Comparison of ENCODE assay signal across 13 cellular contexts in the genomic region with DNA sequence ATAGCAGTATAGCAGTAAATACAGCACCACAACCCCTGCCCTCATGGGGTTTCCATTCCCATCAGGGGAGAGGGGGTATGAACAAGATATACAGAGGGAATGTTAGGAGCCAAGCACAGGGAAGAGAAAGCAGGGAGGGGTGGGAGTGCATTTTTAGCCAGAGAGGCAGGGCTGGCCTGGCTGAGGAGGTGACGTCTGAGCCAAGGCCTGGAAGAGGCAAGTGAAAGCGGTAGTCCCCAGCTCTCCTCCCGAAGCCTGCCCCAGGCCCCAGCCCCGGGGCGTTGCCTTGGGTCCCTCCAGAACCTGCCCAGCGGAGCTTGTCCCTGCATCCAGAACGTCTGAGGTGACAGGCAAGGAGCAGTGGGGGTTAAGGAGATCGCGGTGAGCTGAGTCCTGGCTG. TPM values are rescaled to one million over a fixed set of nuclear protein-coding genes. Genes with fewer than 3 reads are reported as not detected.
DNase-seq lines count a peak whose midpoint lies in the region; ATAC-seq and TF ChIP-seq lines count a peak whose summit lies in the region.
"Had no signal": no experiment of that assay in that cellular context is flagged by ENCODE, and none has a peak within 500 bp of the region (broad histone marks: within the 10 kb centered on the region; RNA-seq: fewer than 3 reads in every experiment).

No MANE protein-coding gene starts in this region.

- BruUV-seq in IMR-90 (replicated peaks; lab: Mats Ljungman, UMichigan) = no TSS peak

- no peaks in the 10 kb centered on the region for H3K36me3 ChIP-seq in CD4-positive, CD25-positive, alpha-beta regulatory T cell (ENCODE audit: control insufficient read depth, insufficient read depth, low read length)
- H3K36me3 ChIP-seq in IMR-90 (ENCODE audit: control insufficient read depth, insufficient read depth, low read length) (no peaks in the 10 kb centered on the region), endodermal cell (ENCODE audit: control insufficient read depth, insufficient read depth, low read length) (no peaks in the 10 kb centered on the region)
- H3K36me3 ChIP-seq: BE2C had no signal

- H3K9me3 ChIP-seq in CD4-positive, CD25-positive, alpha-beta regulatory T cell (ENCODE audit: control insufficient read depth in 2 of 2, low read length in 2 of 2) = no peaks in the 10 kb centered on the region
- H3K9me3 ChIP-seq in IMR-90 (ENCODE audit: control insufficient read depth, insufficient read depth, low read length) (no peaks in the 10 kb centered on the region), endodermal cell (ENCODE audit: control insufficient read depth, low read length) (no peaks in the 10 kb centered on the region)
- H3K9me3 ChIP-seq: BE2C had no signal

- peak overlapping the region; percentile 37 for H3K4me3 ChIP-seq in CD4-positive, CD25-positive, alpha-beta regulatory T cell (ENCODE audit: low read depth, low read length)
- H3K4me3 ChIP-seq in IMR-90 (ENCODE audit: insufficient read depth, low read depth, low read length) = no peak overlapping the region
- H3K4me3 ChIP-seq in endodermal cell (ENCODE audit: low read length) = no peak overlapping the region
- H3K4me3 ChIP-seq: smooth muscle cell had no signal

- peaks cover 6 to 40% (median 24%) of the 10 kb centered on the region in 4 donors for H3K4me1 Mint-ChIP-seq in CD4-positive, CD25-positive, alpha-beta regulatory T cell
- H3K4me1 Mint-ChIP-seq in effector memory CD8-positive, alpha-beta T cell (ENCODE audit: low read depth in 2 of 2) = peaks cover 29 to 35% of the 10 kb centered on the region in 2 donors
- no peaks in the 10 kb centered on the region for H3K4me1 Mint-ChIP-seq in progenitor cell of endocrine pancreas (ENCODE audit: low read depth)
- H3K4me1 Mint-ChIP-seq in endodermal cell = peaks cover 8% of the 10 kb centered on the region

- no peak for TF ChIP-seq POLR2A in IMR-90 (IDR thresholded peaks at IDR 0.05; ENCODE audit: low read depth, low read length)

- no peak for TF ChIP-seq RAD21 in IMR-90 (IDR thresholded peaks at IDR 0.05; ENCODE audit: low read length)

- peak overlapping the region; percentile 23 for H2AK9ac ChIP-seq in IMR-90 (replicated peaks; ENCODE audit: low read depth, low read length, poor library complexity)

- H2BK5ac ChIP-seq in IMR-90 (ENCODE audit: low read depth, low read length, poor library complexity, severe bottlenecking) = no peak overlapping the region

- H2BK120ac ChIP-seq in IMR-90 (ENCODE audit: low read depth, low read length) = peak overlapping the region; percentile 25; the same call in 1 of the 2 replicates

- peaks cover 30% of the 10 kb centered on the region for H3K4me1 ChIP-seq in CD4-positive, CD25-positive, alpha-beta regulatory T cell (ENCODE audit: control insufficient read depth, insufficient read depth, low read length, poor library complexity, severe bottlenecking)
- peaks cover 17% of the 10 kb centered on the region for H3K4me1 ChIP-seq in IMR-90 (ENCODE audit: control insufficient read depth, insufficient read depth, low read length)
- H3K4me1 ChIP-seq in endodermal cell (ENCODE audit: control insufficient read depth, insufficient read depth, low read length) = no peaks in the 10 kb centered on the region

- POLR2A ChIA-PET in IMR-90 (lab: Charles Lee; ENCODE audit: unreplicated experiment) = no interaction called here

- H3K4me2 ChIP-seq in IMR-90 (ENCODE audit: low read depth, low read length) = no peak overlapping the region
- H3K4me2 ChIP-seq: smooth muscle cell had no signal

- H3K4ac ChIP-seq in IMR-90 (ENCODE audit: low read depth, low read length) = peak overlapping the region; percentile 64

- H3K14ac ChIP-seq in IMR-90 (replicated peaks; ENCODE audit: low read depth, low read length) = no peak overlapping the region

- H3K56ac ChIP-seq in IMR-90 (ENCODE audit: extremely low read depth, insufficient read depth, low read length) = no peak overlapping the region

- H3K27me3 ChIP-seq in CD4-positive, CD25-positive, alpha-beta regulatory T cell (ENCODE audit: control insufficient read depth, insufficient read depth, low read length) = no peaks in the 10 kb centered on the region
- H3K27me3 ChIP-seq in IMR-90 (ENCODE audit: control insufficient read depth, insufficient read depth, low read length) (no peaks in the 10 kb centered on the region), endodermal cell (ENCODE audit: control insufficient read depth, insufficient read depth, low read length, poor library complexity, severe bottlenecking) (no peaks in the 10 kb centered on the region)
- H3K27me3 ChIP-seq: BE2C had no signal

- in situ Hi-C loops in IMR-90 (cut with MboI; ENCODE audit: low sequenced_read_pairs) = no loop called here

- H4K5ac ChIP-seq in IMR-90 (ENCODE audit: low read depth, low read length) = peak overlapping the region; percentile 13; the same call in 1 of the 2 replicates

- TF ChIP-seq CTCF in IMR-90 (conservative IDR thresholded peaks at IDR 0.05; ENCODE audit: low read depth, low read length) = no peak
- no peak for TF ChIP-seq CTCF in progenitor cell of endocrine pancreas (IDR thresholded peaks at IDR 0.05; ENCODE audit: unreplicated experiment)
- no peak for TF ChIP-seq CTCF in endodermal cell (conservative IDR thresholded peaks at IDR 0.05)

- peak overlapping the region; percentile 62 to 85 (median 77) for H3K27ac Mint-ChIP-seq in CD4-positive, CD25-positive, alpha-beta regulatory T cell
- H3K27ac Mint-ChIP-seq in effector memory CD8-positive, alpha-beta T cell = peak overlapping the region; percentile 91 to 93
- H3K27ac Mint-ChIP-seq in progenitor cell of endocrine pancreas (peak overlapping the region; percentile 55), endodermal cell (no peak overlapping the region)

- peak overlapping the region; percentile 22 to 67 (median 47) for H3K4me3 Mint-ChIP-seq in CD4-positive, CD25-positive, alpha-beta regulatory T cell
- H3K4me3 Mint-ChIP-seq in effector memory CD8-positive, alpha-beta T cell = peak overlapping the region; percentile 72 to 76
- H3K4me3 Mint-ChIP-seq in progenitor cell of endocrine pancreas (ENCODE audit: low read depth) (no peak overlapping the region), endodermal cell (no peak overlapping the region)
- H3K4me3 Mint-ChIP-seq: H9 had no signal

- H4K8ac ChIP-seq in IMR-90 (ENCODE audit: low read depth in 2 of 2, low read length in 2 of 2) = no peak overlapping the region; a peak in 1 of 4 replicates

- no peak for DNase-seq in CD4-positive, CD25-positive, alpha-beta regulatory T cell
- no peak for DNase-seq in IMR-90
- DNase-seq in effector memory CD8-positive, alpha-beta T cell = no peak
- DNase-seq in progenitor cell of endocrine pancreas (ENCODE audit: low spot score, unreplicated experiment) = no peak
- no peak for DNase-seq in NAMALWA (ENCODE audit: low spot score)
- DNase-seq in stimulated activated naive CD4-positive, alpha-beta T cell (lab: John Stamatoyannopoulos, UW) = no peak
- DNase-seq in SKM-1 (lab: John Stamatoyannopoulos, UW; ENCODE audit: unreplicated experiment) = no peak
- DNase-seq in endodermal cell = no peak
- DNase-seq: BE2C, H9, NCI-H2171 treated with DMSO at 0.1 percent for 48 hours, occipital lobe had no signal

- H4K20me1 ChIP-seq in IMR-90 (ENCODE audit: insufficient read depth, low read length) = no peaks in the 10 kb centered on the region

- no peak overlapping the region; the same call in 1 of the 2 replicates for H2BK20ac ChIP-seq in IMR-90 (ENCODE audit: low read depth, low read length)

- peaks cover 5% of the 10 kb centered on the region for H3K27me3 Mint-ChIP-seq in CD4-positive, CD25-positive, alpha-beta regulatory T cell
- H3K27me3 Mint-ChIP-seq in effector memory CD8-positive, alpha-beta T cell = no peaks in the 10 kb centered on the region
- peaks cover 2% of the 10 kb centered on the region for H3K27me3 Mint-ChIP-seq in progenitor cell of endocrine pancreas
- H3K27me3 Mint-ChIP-seq in endodermal cell (ENCODE audit: insufficient read depth) = no peaks in the 10 kb centered on the region

- no peak for ATAC-seq in CD4-positive, CD25-positive, alpha-beta regulatory T cell (ENCODE audit: low read depth in 2 of 2)
- ATAC-seq in IMR-90 (ENCODE audit: low read depth) = no peak
- ATAC-seq in effector memory CD8-positive, alpha-beta T cell (replicated peaks) = peak; percentile 5

- CTCF ChIA-PET in IMR-90 (lab: Yijun Ruan, JAX) = no interaction called here

- H3K27ac ChIP-seq in CD4-positive, CD25-positive, alpha-beta regulatory T cell (ENCODE audit: insufficient read depth, low read length, poor library complexity, severe bottlenecking) = no peak overlapping the region
- H3K27ac ChIP-seq in IMR-90 (ENCODE audit: insufficient read depth, low read length) (no peak overlapping the region), endodermal cell (ENCODE audit: low read depth, low read length) (no peak overlapping the region)

- H2AFZ ChIP-seq in IMR-90 (replicated peaks; ENCODE audit: low read length, poor library complexity) = no peak overlapping the region

- H3K9ac ChIP-seq in IMR-90 (ENCODE audit: low read depth, low read length) (no peak overlapping the region), endodermal cell (ENCODE audit: extremely low read depth, low read length, poor library complexity, severe bottlenecking) (no peak overlapping the region)

- H3K36me3 Mint-ChIP-seq in CD4-positive, CD25-positive, alpha-beta regulatory T cell = peaks cover 4% of the 10 kb centered on the region
- peaks cover 14% of the 10 kb centered on the region for H3K36me3 Mint-ChIP-seq in effector memory CD8-positive, alpha-beta T cell (ENCODE audit: insufficient read depth)
- H3K36me3 Mint-ChIP-seq in progenitor cell of endocrine pancreas (ENCODE audit: insufficient read depth) (no peaks in the 10 kb centered on the region), endodermal cell (ENCODE audit: low read depth) (no peaks in the 10 kb centered on the region)

- dilution Hi-C loops in IMR-90 (cut with HindIII; ENCODE audit: low sequenced_read_pairs, unreplicated experiment) = no loop called here

- H3K23ac ChIP-seq in IMR-90 (ENCODE audit: low read depth, low read length) = no peak overlapping the region; the same call in 1 of the 2 replicates

- no peak overlapping the region for H2BK15ac ChIP-seq in IMR-90 (ENCODE audit: low read depth, low read length)

- 90% methylated on average over 5 of the region's 9 CpGs; no CpG with 5 or more reads in 1 of the 2 experiments for WGBS in IMR-90 (ENCODE audit: extremely low coverage in 2 of 2, insufficient read length in 1 of 2), 2 experiments
- WGBS in endodermal cell (ENCODE audit: insufficient coverage in 1 of 2, insufficient read length in 1 of 2), 2 experiments = 89 to 95% methylated on average over 3 to 9 of the region's 9 CpGs

- no peaks in the 10 kb centered on the region for H3K9me3 Mint-ChIP-seq in CD4-positive, CD25-positive, alpha-beta regulatory T cell
- H3K9me3 Mint-ChIP-seq in effector memory CD8-positive, alpha-beta T cell = no peaks in the 10 kb centered on the region
- H3K9me3 Mint-ChIP-seq in progenitor cell of endocrine pancreas (ENCODE audit: low read depth) = no peaks in the 10 kb centered on the region
- H3K9me3 Mint-ChIP-seq in endodermal cell = no peaks in the 10 kb centered on the region
- H3K9me3 Mint-ChIP-seq: H9 had no signal

- peaks cover 13% of the 10 kb centered on the region for H3K9me1 ChIP-seq in IMR-90 (ENCODE audit: insufficient read depth, low read length)

- H3K18ac ChIP-seq in IMR-90 (ENCODE audit: low read depth, low read length) = peak overlapping the region; percentile 16; the same call in 1 of the 2 replicates

- intact Hi-C loops in IMR-90 (cut with micrococcal nuclease) = no loop called here

- H2AK5ac ChIP-seq in IMR-90 (ENCODE audit: low read depth, low read length) = peak overlapping the region; percentile 80

- peak overlapping the region; percentile 41 for H4K91ac ChIP-seq in IMR-90 (ENCODE audit: insufficient read depth, low read depth, low read length)

- H3K79me1 ChIP-seq in IMR-90 (ENCODE audit: low read depth in 1 of 2, low read length in 2 of 2) = no peaks in the 10 kb centered on the region

RNA-seq across cellular contexts. Expression of a gene that starts 45.1 kb away (rescaled TPM):
- total RNA-seq in CD4-positive, CD25-positive, alpha-beta regulatory T cell = 195 TPM
- polyA plus RNA-seq in CD4-positive, CD25-positive, alpha-beta regulatory T cell = 1 to 10 TPM; 1.9 to 3.9 (median 2.5) TPM
- total RNA-seq in IMR-90 (2012; rRNA removed) (31.4 and 32.2 TPM in 2 replicates), progenitor cell of endocrine pancreas (38.4 and 42.5 TPM in 2 replicates), endodermal cell (1 to 10 TPM; 1.4 to 3.8 TPM)
- 46.3 and 51.1 TPM in 2 replicates for polyA plus RNA-seq in IMR-90 (2012; rRNA removed)
- 52.1 and 52.3 TPM in 2 replicates for polyA plus RNA-seq in IMR-90 (2012; cell fraction: cytosol; rRNA removed)
- 91.1 and 119 TPM in 2 replicates for polyA plus RNA-seq in IMR-90 (2012; cell fraction: nucleus; rRNA removed; ENCODE audit: low replicate concordance)
- polyA plus RNA-seq in endodermal cell (2013, experiment 1 of 2) = 2.7 TPM
- 2.6 TPM for polyA plus RNA-seq in endodermal cell (2013, experiment 2 of 2)

Comparison
In these comparisons a context has a peak if more than half of its experiments do, and no peak if none do; other contexts are left out.
1. H3K4me3 Mint-ChIP-seq: peak in CD4-positive, CD25-positive, alpha-beta regulatory T cell (4 of 4) and effector memory CD8-positive, alpha-beta T cell (2 of 2); none in progenitor cell of endocrine pancreas (single experiment) and endodermal cell (single experiment).